16 cellular contexts compared by ENCODE assay signal in genomic region chr13:93108111-93108581, GRCh38.
"Had no signal": no experiment of that assay in that cellular context is flagged by ENCODE, and none has a peak within 500 bp of the region (broad histone marks: within the 10 kb centered on the region; RNA-seq: fewer than 3 reads in every experiment).

No MANE protein-coding gene starts in this region.

- H3K27ac ChIP-seq: breast epithelium, dorsolateral prefrontal cortex, lower lobe of right lung, neutrophil, thoracic aorta had no signal

- H3K4me3 Mint-ChIP-seq: activated CD4-positive, alpha-beta memory T cell treated with anti-CD3 and anti-CD28 coated beads for 36 hours; activated T-cell treated with anti-CD3 and anti-CD28 coated beads, Interleukin-2, amount 50 U/mL, for 4 hours; naive thymus-derived CD8-positive, alpha-beta T cell; stimulated activated naive CD8-positive, alpha-beta T cell treated with anti-CD3 and anti-CD28 coated beads, Interleukin-15, amount 100 ng/mL, for 72 hours had no signal

- H3K36me3 ChIP-seq: breast epithelium, lower lobe of right lung, neutrophil, thoracic aorta had no signal

- H3K4me1 Mint-ChIP-seq: naive thymus-derived CD8-positive, alpha-beta T cell; stimulated activated naive CD8-positive, alpha-beta T cell treated with anti-CD3 and anti-CD28 coated beads, Interleukin-15, amount 100 ng/mL, for 72 hours had no signal

- DNase-seq: activated CD4-positive, alpha-beta memory T cell treated with anti-CD3 and anti-CD28 coated beads for 36 hours; activated CD4-positive, alpha-beta T cell treated with anti-CD3 and anti-CD28 coated beads for 1 hour; activated effector memory CD4-positive, alpha-beta T cell treated with anti-CD3 and anti-CD28 coated beads, Interleukin-2, amount 50 U/mL, for 16 hours; activated T-cell treated with anti-CD3 and anti-CD28 coated beads, Interleukin-2, amount 50 U/mL, for 4 hours; dorsolateral prefrontal cortex; lower lobe of right lung; midbrain; naive thymus-derived CD8-positive, alpha-beta T cell; retina; stimulated activated CD4-positive, alpha-beta T cell treated with anti-CD3 and anti-CD28 coated beads, Interleukin-15, amount 100 ng/mL, for 24 hours; stimulated activated CD4-positive, alpha-beta T cell treated with anti-CD3 and anti-CD28 coated beads, Interleukin-4, amount 100 ng/mL, for 4 hours; stimulated activated naive CD8-positive, alpha-beta T cell treated with anti-CD3 and anti-CD28 coated beads, Interleukin-15, amount 100 ng/mL, for 72 hours had no signal

- H3K27ac Mint-ChIP-seq: activated CD4-positive, alpha-beta memory T cell treated with anti-CD3 and anti-CD28 coated beads for 36 hours; activated naive CD4-positive, alpha-beta T cell treated with anti-CD3 and anti-CD28 coated beads, Interleukin-2, amount 50 U/mL, for 72 hours; naive thymus-derived CD8-positive, alpha-beta T cell; stimulated activated naive CD8-positive, alpha-beta T cell treated with anti-CD3 and anti-CD28 coated beads, Interleukin-15, amount 100 ng/mL, for 72 hours had no signal

- H3K36me3 Mint-ChIP-seq: activated CD4-positive, alpha-beta memory T cell treated with anti-CD3 and anti-CD28 coated beads for 36 hours; activated naive CD4-positive, alpha-beta T cell treated with anti-CD3 and anti-CD28 coated beads, Interleukin-2, amount 50 U/mL, for 72 hours; naive thymus-derived CD8-positive, alpha-beta T cell had no signal

- H3K4me1 ChIP-seq: breast epithelium, lower lobe of right lung had no signal

- H3K27me3 Mint-ChIP-seq: activated CD4-positive, alpha-beta memory T cell treated with anti-CD3 and anti-CD28 coated beads for 36 hours; naive thymus-derived CD8-positive, alpha-beta T cell; stimulated activated naive CD8-positive, alpha-beta T cell treated with anti-CD3 and anti-CD28 coated beads, Interleukin-15, amount 100 ng/mL, for 72 hours had no signal

- H3K27me3 ChIP-seq: breast epithelium, dorsolateral prefrontal cortex, neutrophil had no signal

- H3K9me3 ChIP-seq: breast epithelium, lower lobe of right lung, neutrophil, thoracic aorta had no signal

- H3K4me3 ChIP-seq: breast epithelium, dorsolateral prefrontal cortex, lower lobe of right lung, thoracic aorta had no signal

- H3K9me3 Mint-ChIP-seq: activated naive CD4-positive, alpha-beta T cell treated with anti-CD3 and anti-CD28 coated beads, Interleukin-2, amount 50 U/mL, for 72 hours; activated T-cell treated with anti-CD3 and anti-CD28 coated beads, Interleukin-2, amount 50 U/mL, for 4 hours; naive thymus-derived CD8-positive, alpha-beta T cell; stimulated activated naive CD8-positive, alpha-beta T cell treated with anti-CD3 and anti-CD28 coated beads, Interleukin-15, amount 100 ng/mL, for 72 hours had no signal
